Comparison of ENCODE assay signal across 12 cellular contexts in genomic region chr3:113436794-113437193, GRCh38. TPM values are rescaled to one million over a fixed set of nuclear protein-coding genes. Genes with fewer than 3 reads are reported as not detected.
DNase-seq lines count a peak whose midpoint lies in the region; ATAC-seq and TF ChIP-seq lines count a peak whose summit lies in the region.
"Had no signal": no experiment of that assay in that cellular context is flagged by ENCODE, and none has a peak within 500 bp of the region (broad histone marks: within the 10 kb centered on the region; RNA-seq: fewer than 3 reads in every experiment).

No MANE protein-coding gene starts in this region.

- no peak overlapping the region for H2BK5ac ChIP-seq in trophoblast cell (ENCODE audit: low read depth, low read length, poor library complexity)

- H2AFZ ChIP-seq in trophoblast cell (ENCODE audit: insufficient read depth, low read length, poor library complexity), result no peak overlapping the region

- no peak overlapping the region for H2AK5ac ChIP-seq in trophoblast cell (ENCODE audit: low read length)

- no peak overlapping the region for H3K18ac ChIP-seq in trophoblast cell (ENCODE audit: low read length)

- no peak overlapping the region for H3K9ac ChIP-seq in trophoblast cell (ENCODE audit: low read length)

- H3K27ac ChIP-seq in testis (no peak overlapping the region), trophoblast cell (ENCODE audit: low read depth, low read length) (no peak overlapping the region)
- H3K27ac ChIP-seq: SJCRH30 had no signal

- ATAC-seq in GM21619 (IDR thresholded peaks at IDR 0.05; ENCODE audit: unreplicated experiment) (peak; percentile 75), SK-N-SH treated with all-trans-retinoic acid at 6 μM for 48 hours (peak; percentile 91), HG03565 (IDR thresholded peaks at IDR 0.05; ENCODE audit: unreplicated experiment) (no peak), GM21447 (IDR thresholded peaks at IDR 0.05; ENCODE audit: unreplicated experiment) (no peak)

- H3K9me3 ChIP-seq in testis (no peaks in the 10 kb centered on the region), trophoblast cell (ENCODE audit: insufficient read depth, low read depth, low read length) (no peaks in the 10 kb centered on the region)
- H3K9me3 ChIP-seq: SJCRH30 had no signal

- H3K23ac ChIP-seq in trophoblast cell (ENCODE audit: low read length), result no peak overlapping the region

- TF ChIP-seq CTCF in testis (IDR thresholded peaks at IDR 0.05), result no peak

- H3K14ac ChIP-seq in trophoblast cell (ENCODE audit: low read length), result no peak overlapping the region

- H3K79me1 ChIP-seq in trophoblast cell (ENCODE audit: low read length), result no peaks in the 10 kb centered on the region

- H2BK120ac ChIP-seq in trophoblast cell (ENCODE audit: insufficient read depth, low read length, poor library complexity), result no peak overlapping the region

- H3K79me2 ChIP-seq in trophoblast cell (ENCODE audit: control insufficient read depth, insufficient read depth, low read length, poor library complexity), result no peaks in the 10 kb centered on the region

- no peak overlapping the region for H4K91ac ChIP-seq in trophoblast cell (ENCODE audit: low read depth, low read length)

- no peak overlapping the region for H3K4me2 ChIP-seq in trophoblast cell (ENCODE audit: low read length)

- no peak overlapping the region for H3K4ac ChIP-seq in trophoblast cell (ENCODE audit: low read depth, low read length)

- H2BK12ac ChIP-seq in trophoblast cell (ENCODE audit: low read length), result no peak overlapping the region

- no peaks in the 10 kb centered on the region for H3K36me3 ChIP-seq in testis (ENCODE audit: low read depth, missing control alignments)
- no peaks in the 10 kb centered on the region for H3K36me3 ChIP-seq in trophoblast cell (ENCODE audit: control insufficient read depth in 1 of 2, insufficient read depth in 2 of 2, low read length in 2 of 2)

- DNase-seq in AG08396 (ENCODE audit: low spot score) (peak; percentile 48), glomerular visceral epithelial cell (ENCODE audit: extremely low spot score) (peak; percentile 46), testis (no peak), trophoblast cell (no peak)
- DNase-seq: CD4-positive, alpha-beta memory T cell; NCI-H2081 treated with DMSO at 0.1 percent for 48 hours; SJCRH30; stimulated activated CD4-positive, alpha-beta T cell treated with anti-CD3 and anti-CD28 coated beads, Interleukin-2, amount 100 ng/mL, for 24 hours had no signal

- no peak for TF ChIP-seq POLR2A in testis (IDR thresholded peaks at IDR 0.05)

- 70 to 83% methylated on average over 1 of the region's 1 CpG for WGBS in testis, 2 donors
- no CpG with 5 or more reads among the region's 1 CpG for WGBS in trophoblast cell (ENCODE audit: extremely low coverage, insufficient coverage, insufficient read length)

- H3K4me1 ChIP-seq in testis (no peaks in the 10 kb centered on the region), trophoblast cell (ENCODE audit: control insufficient read depth in 1 of 2, insufficient read depth in 2 of 2, low read length in 2 of 2) (peaks cover 0 to 1% of the 10 kb centered on the region in 2 experiments)
- H3K4me1 ChIP-seq: SJCRH30 had no signal

- H4K12ac ChIP-seq in trophoblast cell (ENCODE audit: low read depth, low read length), result no peak overlapping the region

- intact Hi-C loops in testis (cut with DNase I; ENCODE audit: low total_unique reads), result no loop called here

- H3K27me3 ChIP-seq in testis (no peaks in the 10 kb centered on the region), trophoblast cell (ENCODE audit: insufficient read depth, low read length) (no peaks in the 10 kb centered on the region)
- H3K27me3 ChIP-seq: SJCRH30 had no signal

- no peak overlapping the region for H4K8ac ChIP-seq in trophoblast cell (ENCODE audit: low read depth, low read length)

- H3K4me3 ChIP-seq in testis (no peak overlapping the region), trophoblast cell (ENCODE audit: low read depth, low read length) (no peak overlapping the region)
- H3K4me3 ChIP-seq: SJCRH30 had no signal

TF ChIP-seq in SK-N-SH treated with all-trans-retinoic acid at 6 μM for 48 hours, 23 proteins besides CTCF, POLR2A, EP300 and RAD21:
- no peak for TF ChIP-seq GLIS3 (CRISPR knock-in tag; IDR thresholded peaks at IDR 0.05)
- TF ChIP-seq ZFP3 (CRISPR knock-in tag; IDR thresholded peaks at IDR 0.05), result no peak

RNA-seq across cellular contexts. Expression of gene CFAP44, which starts 4.5 kb away (rescaled TPM):
- 10 to 100 TPM; 17.2 to 23.0 TPM for total RNA-seq in testis
- polyA plus RNA-seq in testis (ENCODE audit: insufficient read depth, low read depth, low replicate concordance), result 14.1 TPM
- polyA plus RNA-seq in trophoblast cell (2013), result 1.6 and 1.9 TPM in 2 replicates

Comparison
In these comparisons a context has a peak if more than half of its experiments do, and no peak if none do; other contexts are left out.
1. DNase-seq: peak in AG08396 (single experiment) and glomerular visceral epithelial cell (single experiment); none in testis (single experiment) and trophoblast cell (0 of 2).
2. ATAC-seq: peak in GM21619 (single experiment) and SK-N-SH treated with all-trans-retinoic acid at 6 μM for 48 hours (single experiment); none in HG03565 (single experiment) and GM21447 (single experiment).